8 cellular contexts compared by ENCODE assay signal in genomic region chr9:33165263-33166151, GRCh38. TPM values are rescaled to one million over a fixed set of nuclear protein-coding genes. Genes with fewer than 3 reads are reported as not detected.
A peak's percentile ranks its signal among the peaks of the same experiment; 100 is the strongest.
DNase-seq lines count a peak whose midpoint lies in the region; ATAC-seq, FAIRE-seq and TF ChIP-seq lines count a peak whose summit lies in the region.

No MANE protein-coding gene starts in this region.

- DNase-seq in stimulated activated CD4-positive, alpha-beta T cell treated with anti-CD3 and anti-CD28 coated beads, Interleukin-15, amount 100 ng/mL, for 24 hours: peak; percentile 52
- no peak for DNase-seq in stimulated activated CD4-positive, alpha-beta T cell treated with anti-CD3 and anti-CD28 coated beads, Interleukin-4, amount 100 ng/mL, for 1 hour
- DNase-seq in SK-N-DZ (ENCODE audit: low spot score) (peak; percentile 48), dermis microvascular lymphatic vessel endothelial cell (ENCODE audit: low read depth in 2 of 2) (peak; percentile 35 to 41), uterus (peak; percentile 57 to 80), HTR-8/SVneo (ENCODE audit: insufficient read length, low spot score) (no peak)

- no peak for FAIRE-seq in HTR-8/SVneo (lab: Jason Lieb, UNC)

- H3K9me3 ChIP-seq in mononuclear cell (ENCODE audit: low read depth, low read length): no peaks in the 10 kb centered on the region
- no peaks in the 10 kb centered on the region for H3K9me3 ChIP-seq in uterus

- H3K4me1 ChIP-seq in mononuclear cell (ENCODE audit: insufficient read depth, low read length) (peaks cover 74% of the 10 kb centered on the region), uterus (peaks cover 12 to 30% of the 10 kb centered on the region in 2 donors)

- no peaks in the 10 kb centered on the region for H3K36me3 ChIP-seq in uterus

- ATAC-seq in HG03159 (IDR thresholded peaks at IDR 0.05; ENCODE audit: unreplicated experiment): peak; percentile 30

- no peaks in the 10 kb centered on the region for H3K27me3 ChIP-seq in mononuclear cell (ENCODE audit: insufficient read depth, low read length)
- no peaks in the 10 kb centered on the region for H3K27me3 ChIP-seq in uterus

- TF ChIP-seq POLR2A in uterus (IDR thresholded peaks at IDR 0.05): peak in 1 of 2 donors; percentile 18

- peak overlapping the region; percentile 95 to 96 for H3K27ac ChIP-seq in uterus

- H3K4me3 ChIP-seq in mononuclear cell (ENCODE audit: low read length) (peak overlapping the region; percentile 91), uterus (peak overlapping the region; percentile 75 to 93)

- no peak for TF ChIP-seq CTCF in uterus (IDR thresholded peaks at IDR 0.05)

- intact Hi-C loops in uterus (cut with DNase I; ENCODE audit: low total_unique reads): no loop called here

RNA-seq across cellular contexts. Expression of gene B4GALT1, which starts 1.6 kb away (rescaled TPM):
- 2.3 and 2.7 TPM in 2 replicates for polyA plus RNA-seq in SK-N-DZ (2014; cell fraction: cytosol; rRNA removed)
- polyA plus RNA-seq in SK-N-DZ (2014; cell fraction: nucleus; rRNA removed): 1.3 and 2.3 TPM in 2 replicates
- total RNA-seq in dermis microvascular lymphatic vessel endothelial cell (12.1 and 21.2 TPM in 2 replicates), mononuclear cell (62.5 TPM), uterus (10 to 100 TPM; 13.1 to 66.3 (median 37.1) TPM)

Comparison
In these comparisons a context has a peak if more than half of its experiments do, and no peak if none do; other contexts are left out.
1. DNase-seq: peak in stimulated activated CD4-positive, alpha-beta T cell treated with anti-CD3 and anti-CD28 coated beads, Interleukin-15, amount 100 ng/mL, for 24 hours (single experiment), SK-N-DZ (single experiment), dermis microvascular lymphatic vessel endothelial cell (2 of 2) and uterus (2 of 2); none in stimulated activated CD4-positive, alpha-beta T cell treated with anti-CD3 and anti-CD28 coated beads, Interleukin-4, amount 100 ng/mL, for 1 hour (single experiment) and HTR-8/SVneo (single experiment).